Comparison of ENCODE assay signal across 25 cellular contexts in the genomic region with DNA sequence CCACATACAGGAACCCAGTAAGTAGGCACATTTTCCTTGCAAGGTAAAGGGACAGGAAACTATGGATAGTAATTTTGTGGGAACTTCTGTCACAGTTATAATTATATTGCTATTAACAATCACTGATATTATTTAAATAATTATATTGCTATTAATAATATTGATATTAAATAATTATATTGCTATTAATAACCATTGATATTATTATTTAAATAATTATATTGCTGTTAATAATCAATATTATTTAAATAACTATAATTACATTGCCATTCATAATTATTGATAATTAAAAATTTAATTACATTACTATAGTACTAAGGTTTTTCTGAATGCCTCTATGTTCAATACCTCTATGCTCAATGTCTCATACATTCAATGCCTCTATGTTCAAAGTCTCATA.
"Had no signal": no experiment of that assay in that cellular context is flagged by ENCODE, and none has a peak within 500 bp of the region (broad histone marks: within the 10 kb centered on the region; RNA-seq: fewer than 3 reads in every experiment).

No MANE protein-coding gene starts in this region.

- H3K4me1 ChIP-seq: SJSA1 had no signal

- H3K27ac ChIP-seq: SJSA1, SK-N-MC had no signal

- FAIRE-seq: HepG2, RCC 7860 had no signal

- DNase-seq: IMR-90, Karpas-422, KG1, MG63, NCI-H1092, NCI-H1105 treated with DMSO at 0.1 percent for 48 hours, NCI-H1417 treated with DMSO at 0.1 percent for 48 hours, NCI-H146, NCI-H1694 treated with DMSO at 0.1 percent for 48 hours, NCI-H1930, NCI-H2081, NCI-H2171, NCI-H226, NCI-H446, NCI-H510A, NCI-H524 treated with DMSO at 0.1 percent for 48 hours, NCI-H69, NCI-H774, Right ventricle myocardium superior, RPMI8226, SIG-M5 had no signal

- H3K27me3 ChIP-seq: MG63, SJSA1 had no signal

- H3K4me3 ChIP-seq: MG63, SJSA1, SK-N-MC had no signal

- H3K9me3 ChIP-seq: MG63, SJSA1 had no signal

- ATAC-seq: HepG2 had no signal

- H3K36me3 ChIP-seq: MG63, SJSA1 had no signal
